In the genomic region with DNA sequence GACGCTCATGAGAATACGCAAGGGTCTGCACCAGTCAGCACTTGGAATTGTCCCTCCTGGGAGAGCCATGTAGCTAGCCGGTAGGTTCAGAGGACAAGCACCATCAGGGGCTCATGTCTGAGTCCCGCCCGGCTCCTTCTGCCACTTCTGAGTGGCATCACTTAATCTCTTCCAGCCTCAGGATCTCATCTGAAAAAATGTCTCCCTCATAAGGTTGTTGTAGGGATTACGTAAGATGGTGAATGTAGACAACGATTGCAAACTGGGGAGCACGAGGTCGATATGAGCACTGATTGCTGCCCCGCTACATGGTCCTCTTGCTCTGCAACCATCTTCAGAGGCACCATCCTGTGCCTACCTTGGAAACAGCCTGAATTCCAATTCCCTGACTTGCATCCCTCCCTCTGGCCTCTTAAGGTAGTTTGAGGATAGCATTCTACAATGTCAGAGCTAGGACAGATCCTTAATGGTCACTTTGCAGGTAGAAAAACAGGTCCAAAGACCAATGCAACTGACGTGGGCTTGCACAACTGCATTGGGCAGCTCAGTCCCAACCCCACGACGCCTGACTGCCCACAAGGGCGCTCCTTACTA, we compare ENCODE assay signal across 1 cellular context.
TF ChIP-seq lines count a peak whose summit lies in the region.

No MANE protein-coding gene starts in this region.

TF ChIP-seq in GM23338, 12 proteins besides CTCF, POLR2A, EP300 and RAD21 (continued from another document):
- TF ChIP-seq, protein P1, sequence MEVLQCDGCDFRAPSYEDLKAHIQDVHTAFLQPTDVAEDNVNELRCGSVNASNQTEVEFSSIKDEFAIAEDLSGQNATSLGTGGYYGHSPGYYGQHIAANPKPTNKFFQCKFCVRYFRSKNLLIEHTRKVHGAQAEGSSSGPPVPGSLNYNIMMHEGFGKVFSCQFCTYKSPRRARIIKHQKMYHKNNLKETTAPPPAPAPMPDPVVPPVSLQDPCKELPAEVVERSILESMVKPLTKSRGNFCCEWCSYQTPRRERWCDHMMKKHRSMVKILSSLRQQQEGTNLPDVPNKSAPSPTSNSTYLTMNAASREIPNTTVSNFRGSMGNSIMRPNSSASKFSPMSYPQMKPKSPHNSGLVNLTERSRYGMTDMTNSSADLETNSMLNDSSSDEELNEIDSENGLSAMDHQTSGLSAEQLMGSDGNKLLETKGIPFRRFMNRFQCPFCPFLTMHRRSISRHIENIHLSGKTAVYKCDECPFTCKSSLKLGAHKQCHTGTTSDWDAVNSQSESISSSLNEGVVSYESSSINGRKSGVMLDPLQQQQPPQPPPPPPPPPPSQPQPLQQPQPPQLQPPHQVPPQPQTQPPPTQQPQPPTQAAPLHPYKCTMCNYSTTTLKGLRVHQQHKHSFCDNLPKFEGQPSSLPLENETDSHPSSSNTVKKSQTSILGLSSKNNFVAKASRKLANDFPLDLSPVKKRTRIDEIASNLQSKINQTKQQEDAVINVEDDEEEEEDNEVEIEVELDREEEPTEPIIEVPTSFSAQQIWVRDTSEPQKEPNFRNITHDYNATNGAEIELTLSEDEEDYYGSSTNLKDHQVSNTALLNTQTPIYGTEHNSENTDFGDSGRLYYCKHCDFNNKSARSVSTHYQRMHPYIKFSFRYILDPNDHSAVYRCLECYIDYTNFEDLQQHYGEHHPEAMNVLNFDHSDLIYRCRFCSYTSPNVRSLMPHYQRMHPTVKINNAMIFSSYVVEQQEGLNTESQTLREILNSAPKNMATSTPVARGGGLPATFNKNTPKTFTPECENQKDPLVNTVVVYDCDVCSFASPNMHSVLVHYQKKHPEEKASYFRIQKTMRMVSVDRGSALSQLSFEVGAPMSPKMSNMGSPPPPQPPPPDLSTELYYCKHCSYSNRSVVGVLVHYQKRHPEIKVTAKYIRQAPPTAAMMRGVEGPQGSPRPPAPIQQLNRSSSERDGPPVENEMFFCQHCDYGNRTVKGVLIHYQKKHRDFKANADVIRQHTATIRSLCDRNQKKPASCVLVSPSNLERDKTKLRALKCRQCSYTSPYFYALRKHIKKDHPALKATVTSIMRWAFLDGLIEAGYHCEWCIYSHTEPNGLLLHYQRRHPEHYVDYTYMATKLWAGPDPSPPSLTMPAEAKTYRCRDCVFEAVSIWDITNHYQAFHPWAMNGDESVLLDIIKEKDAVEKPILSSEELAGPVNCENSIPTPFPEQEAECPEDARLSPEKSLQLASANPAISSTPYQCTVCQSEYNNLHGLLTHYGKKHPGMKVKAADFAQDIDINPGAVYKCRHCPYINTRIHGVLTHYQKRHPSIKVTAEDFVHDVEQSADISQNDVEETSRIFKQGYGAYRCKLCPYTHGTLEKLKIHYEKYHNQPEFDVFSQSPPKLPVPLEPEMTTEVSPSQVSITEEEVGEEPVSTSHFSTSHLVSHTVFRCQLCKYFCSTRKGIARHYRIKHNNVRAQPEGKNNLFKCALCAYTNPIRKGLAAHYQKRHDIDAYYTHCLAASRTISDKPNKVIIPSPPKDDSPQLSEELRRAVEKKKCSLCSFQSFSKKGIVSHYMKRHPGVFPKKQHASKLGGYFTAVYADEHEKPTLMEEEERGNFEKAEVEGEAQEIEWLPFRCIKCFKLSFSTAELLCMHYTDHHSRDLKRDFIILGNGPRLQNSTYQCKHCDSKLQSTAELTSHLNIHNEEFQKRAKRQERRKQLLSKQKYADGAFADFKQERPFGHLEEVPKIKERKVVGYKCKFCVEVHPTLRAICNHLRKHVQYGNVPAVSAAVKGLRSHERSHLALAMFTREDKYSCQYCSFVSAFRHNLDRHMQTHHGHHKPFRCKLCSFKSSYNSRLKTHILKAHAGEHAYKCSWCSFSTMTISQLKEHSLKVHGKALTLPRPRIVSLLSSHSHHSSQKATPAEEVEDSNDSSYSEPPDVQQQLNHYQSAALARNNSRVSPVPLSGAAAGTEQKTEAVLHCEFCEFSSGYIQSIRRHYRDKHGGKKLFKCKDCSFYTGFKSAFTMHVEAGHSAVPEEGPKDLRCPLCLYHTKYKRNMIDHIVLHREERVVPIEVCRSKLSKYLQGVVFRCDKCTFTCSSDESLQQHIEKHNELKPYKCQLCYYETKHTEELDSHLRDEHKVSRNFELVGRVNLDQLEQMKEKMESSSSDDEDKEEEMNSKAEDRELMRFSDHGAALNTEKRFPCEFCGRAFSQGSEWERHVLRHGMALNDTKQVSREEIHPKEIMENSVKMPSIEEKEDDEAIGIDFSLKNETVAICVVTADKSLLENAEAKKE (CRISPR knock-in tag; IDR thresholded peaks at IDR 0.05): no peak
- TF ChIP-seq ZNF331 (CRISPR knock-in tag; IDR thresholded peaks at IDR 0.05; ENCODE audit: low read depth) (no peak), JUNB (IDR thresholded peaks at IDR 0.05; ENCODE audit: unreplicated experiment) (no peak), STAT1 (IDR thresholded peaks at IDR 0.05; ENCODE audit: unreplicated experiment) (no peak), POLR2AphosphoS5 (IDR thresholded peaks at IDR 0.05; ENCODE audit: low read depth) (no peak), CREB1 (CRISPR knock-in tag; IDR thresholded peaks at IDR 0.05; ENCODE audit: low read depth) (no peak), EZH2phosphoT487 (IDR thresholded peaks at IDR 0.05; ENCODE audit: unreplicated experiment) (no peak), NANOG (IDR thresholded peaks at IDR 0.05; ENCODE audit: borderline replicate concordance) (no peak)
- TF ChIP-seq, protein P2, sequence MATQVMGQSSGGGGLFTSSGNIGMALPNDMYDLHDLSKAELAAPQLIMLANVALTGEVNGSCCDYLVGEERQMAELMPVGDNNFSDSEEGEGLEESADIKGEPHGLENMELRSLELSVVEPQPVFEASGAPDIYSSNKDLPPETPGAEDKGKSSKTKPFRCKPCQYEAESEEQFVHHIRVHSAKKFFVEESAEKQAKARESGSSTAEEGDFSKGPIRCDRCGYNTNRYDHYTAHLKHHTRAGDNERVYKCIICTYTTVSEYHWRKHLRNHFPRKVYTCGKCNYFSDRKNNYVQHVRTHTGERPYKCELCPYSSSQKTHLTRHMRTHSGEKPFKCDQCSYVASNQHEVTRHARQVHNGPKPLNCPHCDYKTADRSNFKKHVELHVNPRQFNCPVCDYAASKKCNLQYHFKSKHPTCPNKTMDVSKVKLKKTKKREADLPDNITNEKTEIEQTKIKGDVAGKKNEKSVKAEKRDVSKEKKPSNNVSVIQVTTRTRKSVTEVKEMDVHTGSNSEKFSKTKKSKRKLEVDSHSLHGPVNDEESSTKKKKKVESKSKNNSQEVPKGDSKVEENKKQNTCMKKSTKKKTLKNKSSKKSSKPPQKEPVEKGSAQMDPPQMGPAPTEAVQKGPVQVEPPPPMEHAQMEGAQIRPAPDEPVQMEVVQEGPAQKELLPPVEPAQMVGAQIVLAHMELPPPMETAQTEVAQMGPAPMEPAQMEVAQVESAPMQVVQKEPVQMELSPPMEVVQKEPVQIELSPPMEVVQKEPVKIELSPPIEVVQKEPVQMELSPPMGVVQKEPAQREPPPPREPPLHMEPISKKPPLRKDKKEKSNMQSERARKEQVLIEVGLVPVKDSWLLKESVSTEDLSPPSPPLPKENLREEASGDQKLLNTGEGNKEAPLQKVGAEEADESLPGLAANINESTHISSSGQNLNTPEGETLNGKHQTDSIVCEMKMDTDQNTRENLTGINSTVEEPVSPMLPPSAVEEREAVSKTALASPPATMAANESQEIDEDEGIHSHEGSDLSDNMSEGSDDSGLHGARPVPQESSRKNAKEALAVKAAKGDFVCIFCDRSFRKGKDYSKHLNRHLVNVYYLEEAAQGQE (IDR thresholded peaks at IDR 0.05; ENCODE audit: unreplicated experiment): no peak
- TF ChIP-seq, protein P3, sequence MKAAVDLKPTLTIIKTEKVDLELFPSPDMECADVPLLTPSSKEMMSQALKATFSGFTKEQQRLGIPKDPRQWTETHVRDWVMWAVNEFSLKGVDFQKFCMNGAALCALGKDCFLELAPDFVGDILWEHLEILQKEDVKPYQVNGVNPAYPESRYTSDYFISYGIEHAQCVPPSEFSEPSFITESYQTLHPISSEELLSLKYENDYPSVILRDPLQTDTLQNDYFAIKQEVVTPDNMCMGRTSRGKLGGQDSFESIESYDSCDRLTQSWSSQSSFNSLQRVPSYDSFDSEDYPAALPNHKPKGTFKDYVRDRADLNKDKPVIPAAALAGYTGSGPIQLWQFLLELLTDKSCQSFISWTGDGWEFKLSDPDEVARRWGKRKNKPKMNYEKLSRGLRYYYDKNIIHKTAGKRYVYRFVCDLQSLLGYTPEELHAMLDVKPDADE (IDR thresholded peaks at IDR 0.05): no peak
TF ChIP-seq in GM23338: peak in this region for 0.
